ENCODE assay signal across 1 cellular context in genomic region chr6:41489284-41489851, GRCh38.
A peak's percentile ranks its signal among the peaks of the same experiment; 100 is the strongest.
TF ChIP-seq lines count a peak whose summit lies in the region.

No MANE protein-coding gene starts in this region.

TF ChIP-seq in HEK293, 187 proteins besides CTCF, POLR2A, EP300 and RAD21 (continued from another document):
- TF ChIP-seq KLF1 (tag by site-specific recombination; IDR thresholded peaks at IDR 0.05) (0 out of 2 replicates have a peak, but pooled peaks have one; percentile 35), PRDM1 (tag by site-specific recombination; IDR thresholded peaks at IDR 0.05) (no peak), AEBP2 (tag by site-specific recombination; IDR thresholded peaks at IDR 0.05; ENCODE audit: borderline replicate concordance) (no peak), ZNF292 (tag by site-specific recombination; IDR thresholded peaks at IDR 0.05; ENCODE audit: borderline replicate concordance, low read depth) (no peak), ZNF549 (tag by site-specific recombination; IDR thresholded peaks at IDR 0.05) (no peak), ZSCAN30 (tag by site-specific recombination; IDR thresholded peaks at IDR 0.05) (no peak), SP3 (tag by site-specific recombination; IDR thresholded peaks at IDR 0.05) (no peak), ZNF175 (tag by site-specific recombination; IDR thresholded peaks at IDR 0.05) (no peak), FEZF1 (tag by site-specific recombination; IDR thresholded peaks at IDR 0.05) (no peak), ZBTB17 (tag by site-specific recombination; IDR thresholded peaks at IDR 0.05) (peak; percentile 91), MEIS1 (CRISPR knock-in tag; IDR thresholded peaks at IDR 0.05; ENCODE audit: borderline replicate concordance) (no peak), ZNF423 (tag by site-specific recombination; IDR thresholded peaks at IDR 0.05) (peak; percentile 29; the same call in 1 of the 2 replicates), ZNF792 (tag by site-specific recombination; IDR thresholded peaks at IDR 0.05) (no peak), ZBTB8A (tag by site-specific recombination; IDR thresholded peaks at IDR 0.05) (peak; percentile 76), GLI2 (tag by site-specific recombination; IDR thresholded peaks at IDR 0.05; ENCODE audit: borderline replicate concordance, low read depth) (no peak)
